ENCODE assay signal across 1 cellular context in the genomic region with DNA sequence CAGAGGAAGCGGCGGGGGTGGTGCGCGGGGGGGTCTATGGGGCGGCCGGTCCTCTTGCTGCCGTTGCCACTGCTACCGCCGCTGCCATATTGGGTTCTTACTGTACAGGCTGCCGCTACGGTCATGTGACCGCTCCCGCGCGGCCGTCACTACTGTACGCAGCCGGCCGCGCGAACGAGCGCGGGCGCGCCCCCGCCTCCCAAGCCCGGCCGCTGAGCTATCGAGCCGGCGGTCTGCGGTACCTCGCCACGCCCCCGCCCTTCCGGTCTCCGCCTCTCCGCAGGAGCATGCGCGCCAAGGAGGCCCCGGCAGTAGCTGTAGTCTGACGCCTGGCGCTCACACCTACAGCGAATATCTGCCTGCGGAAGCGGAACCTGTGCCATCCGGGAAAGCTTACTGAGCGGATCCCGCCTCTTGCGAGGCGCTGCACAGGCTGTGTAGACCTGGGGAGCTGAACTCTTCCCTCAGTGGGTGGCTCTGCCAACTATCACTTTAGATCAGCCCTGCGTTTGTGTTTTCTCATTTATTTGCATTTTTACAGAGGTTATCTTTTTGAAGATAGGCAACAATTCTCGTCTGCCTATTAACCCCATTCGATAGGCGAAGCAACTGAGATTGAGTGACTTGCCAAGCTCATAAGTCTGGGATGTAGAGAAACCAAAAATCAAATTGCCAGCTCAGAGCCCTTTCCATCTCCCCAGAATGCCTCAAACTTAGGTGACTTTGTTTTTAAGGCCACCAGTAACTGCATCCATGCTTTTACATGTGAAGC.
A peak's percentile ranks its signal among the peaks of the same experiment; 100 is the strongest.
TF ChIP-seq lines count a peak whose summit lies in the region.

ASXL2 (minus strand) TSS at position 127 of the 772 bp plus-strand sequence. CDS start 265 bp downstream, outside the sequence.

TF ChIP-seq in K562, 482 proteins besides CTCF, POLR2A, EP300 and RAD21 (continued from another document and continues in another):
- TF ChIP-seq ATF1 (CRISPR knock-in tag; IDR thresholded peaks at IDR 0.05) (no peak), ATF1 (tag; IDR thresholded peaks at IDR 0.05) (no peak; the same call in none of the 2 replicates), WHSC1 (IDR thresholded peaks at IDR 0.05; ENCODE audit: low read length) (no peak), YY1 (IDR thresholded peaks at IDR 0.05; ENCODE audit: borderline replicate concordance in 1 of 3, control insufficient read depth in 1 of 3, extremely low read depth in 1 of 3, insufficient read depth in 3 of 3, insufficient read length in 1 of 3, insufficient replicate concordance in 2 of 3, low read depth in 1 of 3, low read length in 2 of 3) (peak; percentile 64 to 94 (median 91)), POLR2AphosphoS5 (IDR thresholded peaks at IDR 0.05; ENCODE audit: control insufficient read depth, insufficient read depth, low read depth, low read length) (peak; percentile 85), ZNF695 (CRISPR knock-in tag; IDR thresholded peaks at IDR 0.05) (no peak), MED1 (CRISPR knock-in tag; IDR thresholded peaks at IDR 0.05; ENCODE audit: borderline replicate concordance) (no peak), KDM2B (CRISPR knock-in tag; IDR thresholded peaks at IDR 0.05) (no peak; the same call in 1 of the 2 replicates), MAFK (IDR thresholded peaks at IDR 0.05; ENCODE audit: low read length) (no peak), ZNF707 (CRISPR knock-in tag; conservative IDR thresholded peaks at IDR 0.05) (no peak), TOE1 (IDR thresholded peaks at IDR 0.05; ENCODE audit: borderline replicate concordance) (peak; percentile 98), TOE1 (CRISPR knock-in tag; IDR thresholded peaks at IDR 0.05; ENCODE audit: borderline replicate concordance, low read depth) (no peak), STAT5B (CRISPR knock-in tag; IDR thresholded peaks at IDR 0.05) (no peak), PYGO2 (tag; IDR thresholded peaks at IDR 0.05) (no peak), TEAD1 (CRISPR knock-in tag; IDR thresholded peaks at IDR 0.05) (peak in 1 of 2 experiments; percentile 55; a peak in 1 of 4 replicates), CBX1 (IDR thresholded peaks at IDR 0.05; ENCODE audit: low read depth) (no peak; the same call in 1 of the 2 replicates), POLR2G (IDR thresholded peaks at IDR 0.05; ENCODE audit: low read depth, low read length) (peak; percentile 87), PHF8 (IDR thresholded peaks at IDR 0.05; ENCODE audit: borderline replicate concordance, low read length) (peak; percentile 48; the same call in 1 of the 2 replicates), BRF1 (IDR thresholded peaks at IDR 0.05; ENCODE audit: borderline replicate concordance, extremely low read depth, insufficient read length) (no peak), SAFB (IDR thresholded peaks at IDR 0.05; ENCODE audit: borderline replicate concordance, low read depth, low read length) (no peak), ZNF561 (CRISPR knock-in tag; conservative IDR thresholded peaks at IDR 0.05) (no peak), DMBX1 (CRISPR knock-in tag; IDR thresholded peaks at IDR 0.05; ENCODE audit: borderline replicate concordance) (no peak), VEZF1 (CRISPR knock-in tag; IDR thresholded peaks at IDR 0.05) (peak; percentile 98), ZNF445 (CRISPR knock-in tag; IDR thresholded peaks at IDR 0.05; ENCODE audit: low read depth) (no peak), ZEB2 (IDR thresholded peaks at IDR 0.05) (no peak), RB1 (IDR thresholded peaks at IDR 0.05; ENCODE audit: low read depth) (peak; percentile 67), SRSF1 (IDR thresholded peaks at IDR 0.05; ENCODE audit: low read depth, low read length) (no peak), RAD51 (IDR thresholded peaks at IDR 0.05; ENCODE audit: borderline replicate concordance, low read depth) (peak; percentile 91), RHOXF2B (CRISPR knock-in tag; conservative IDR thresholded peaks at IDR 0.05) (no peak), CTBP1 (IDR thresholded peaks at IDR 0.05; ENCODE audit: borderline replicate concordance) (peak; percentile 73), TAF9B (IDR thresholded peaks at IDR 0.05; ENCODE audit: partially characterized antibody) (peak; percentile 67), JUNB (CRISPR knock-in tag; conservative IDR thresholded peaks at IDR 0.05) (no peak), MBD1 (CRISPR knock-in tag; IDR thresholded peaks at IDR 0.05) (no peak), ETS1 (conservative IDR thresholded peaks at IDR 0.05; ENCODE audit: control insufficient read depth, low read depth, low read length) (0 out of 2 replicates have a peak, but pooled peaks have one; percentile 36), MTA1 (IDR thresholded peaks at IDR 0.05; ENCODE audit: borderline replicate concordance) (no peak), GABPB1 (CRISPR knock-in tag; IDR thresholded peaks at IDR 0.05) (peak; percentile 88), CXXC5 (CRISPR knock-in tag; IDR thresholded peaks at IDR 0.05) (peak; percentile 94), ZBTB9 (CRISPR knock-in tag; IDR thresholded peaks at IDR 0.05) (no peak), MXD1 (CRISPR knock-in tag; IDR thresholded peaks at IDR 0.05; ENCODE audit: borderline replicate concordance, poor library complexity, severe bottlenecking) (no peak), DDX20 (tag; IDR thresholded peaks at IDR 0.05; ENCODE audit: low read depth) (no peak), CBFB (CRISPR knock-in tag; IDR thresholded peaks at IDR 0.05) (no peak), USF1 (CRISPR knock-in tag; IDR thresholded peaks at IDR 0.05) (peak; percentile 90), TCF7 (IDR thresholded peaks at IDR 0.05; ENCODE audit: borderline replicate concordance) (no peak), POLR3A (IDR thresholded peaks at IDR 0.05; ENCODE audit: borderline replicate concordance, extremely low read depth, insufficient read depth, insufficient read length) (no peak), ILK (tag; IDR thresholded peaks at IDR 0.05; ENCODE audit: borderline replicate concordance, low read depth) (no peak), ATF7 (IDR thresholded peaks at IDR 0.05) (peak; percentile 83), RERE (CRISPR knock-in tag; IDR thresholded peaks at IDR 0.05; ENCODE audit: borderline replicate concordance) (no peak), FOXK2 (conservative IDR thresholded peaks at IDR 0.05 in 1 of 2, IDR thresholded peaks at IDR 0.05 in 1 of 2; ENCODE audit: low read depth in 2 of 2) (peak; percentile 23 to 61; a peak in 3 of 4 replicates), SAFB2 (IDR thresholded peaks at IDR 0.05; ENCODE audit: borderline replicate concordance, low read depth, low read length, severe bottlenecking) (no peak), ZNF512 (tag; IDR thresholded peaks at IDR 0.05) (no peak)
- TF ChIP-seq, protein P1, sequence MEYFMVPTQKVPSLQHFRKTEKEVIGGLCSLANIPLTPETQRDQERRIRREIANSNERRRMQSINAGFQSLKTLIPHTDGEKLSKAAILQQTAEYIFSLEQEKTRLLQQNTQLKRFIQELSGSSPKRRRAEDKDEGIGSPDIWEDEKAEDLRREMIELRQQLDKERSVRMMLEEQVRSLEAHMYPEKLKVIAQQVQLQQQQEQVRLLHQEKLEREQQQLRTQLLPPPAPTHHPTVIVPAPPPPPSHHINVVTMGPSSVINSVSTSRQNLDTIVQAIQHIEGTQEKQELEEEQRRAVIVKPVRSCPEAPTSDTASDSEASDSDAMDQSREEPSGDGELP (CRISPR knock-in tag; IDR thresholded peaks at IDR 0.05; ENCODE audit: borderline replicate concordance), result peak; percentile 78; the same call in 1 of the 2 replicates
